Comparison of ENCODE assay signal across 1 cellular context in the genomic region with DNA sequence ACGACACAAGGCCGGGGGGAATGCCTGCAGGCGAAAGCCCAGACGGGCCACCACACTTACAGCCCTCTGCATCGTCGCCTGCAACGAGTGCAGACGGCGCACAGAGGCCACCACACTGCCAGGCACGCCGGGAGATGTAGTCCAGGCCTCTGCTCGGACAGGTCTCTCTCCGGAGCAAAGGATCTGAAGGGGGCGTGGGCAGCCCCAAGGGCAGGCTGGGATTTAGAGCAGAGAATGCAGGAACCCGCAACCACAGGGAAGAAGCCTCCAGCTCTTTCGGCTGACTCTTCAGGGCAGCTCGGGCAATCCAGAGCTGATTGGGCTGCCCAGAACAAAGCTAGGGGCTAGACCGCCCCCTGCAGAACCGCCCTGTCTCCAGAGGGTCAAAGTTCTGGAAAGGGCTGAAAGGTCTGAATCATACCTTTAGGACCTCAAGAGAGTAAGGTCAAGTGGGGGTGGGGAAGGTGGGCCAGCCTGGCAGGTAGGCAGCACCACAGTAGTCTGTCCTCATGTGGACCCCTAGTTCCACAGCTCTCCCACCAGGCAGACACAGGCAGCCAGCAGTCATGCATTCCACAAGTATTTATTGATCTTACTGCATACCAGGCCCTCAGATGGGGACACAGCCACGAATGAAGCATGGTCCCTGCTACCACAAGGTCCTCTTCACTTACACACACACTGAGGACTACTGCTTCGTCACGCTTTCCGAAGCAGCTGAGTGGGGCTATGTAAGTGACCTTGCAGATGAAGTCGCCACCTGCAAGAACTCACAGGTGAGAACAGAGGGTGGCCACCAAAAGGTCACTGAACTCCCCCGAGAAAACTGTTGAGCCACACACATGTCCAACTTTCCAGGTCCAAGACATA.
TF ChIP-seq lines count a peak whose summit lies in the region.

A gene with protein sequence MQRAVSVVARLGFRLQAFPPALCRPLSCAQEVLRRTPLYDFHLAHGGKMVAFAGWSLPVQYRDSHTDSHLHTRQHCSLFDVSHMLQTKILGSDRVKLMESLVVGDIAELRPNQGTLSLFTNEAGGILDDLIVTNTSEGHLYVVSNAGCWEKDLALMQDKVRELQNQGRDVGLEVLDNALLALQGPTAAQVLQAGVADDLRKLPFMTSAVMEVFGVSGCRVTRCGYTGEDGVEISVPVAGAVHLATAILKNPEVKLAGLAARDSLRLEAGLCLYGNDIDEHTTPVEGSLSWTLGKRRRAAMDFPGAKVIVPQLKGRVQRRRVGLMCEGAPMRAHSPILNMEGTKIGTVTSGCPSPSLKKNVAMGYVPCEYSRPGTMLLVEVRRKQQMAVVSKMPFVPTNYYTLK (minus strand): TSS at position 95 of the 870 bp plus-strand sequence. CDS start 23 bp downstream, at position 72.

TF ChIP-seq in HepG2, 621 proteins besides CTCF, POLR2A, EP300 and RAD21 (continued from another document and continues in another):
- no peak for TF ChIP-seq ZNF513 (CRISPR knock-in tag; conservative IDR thresholded peaks at IDR 0.05)
- TF ChIP-seq, protein P1, sequence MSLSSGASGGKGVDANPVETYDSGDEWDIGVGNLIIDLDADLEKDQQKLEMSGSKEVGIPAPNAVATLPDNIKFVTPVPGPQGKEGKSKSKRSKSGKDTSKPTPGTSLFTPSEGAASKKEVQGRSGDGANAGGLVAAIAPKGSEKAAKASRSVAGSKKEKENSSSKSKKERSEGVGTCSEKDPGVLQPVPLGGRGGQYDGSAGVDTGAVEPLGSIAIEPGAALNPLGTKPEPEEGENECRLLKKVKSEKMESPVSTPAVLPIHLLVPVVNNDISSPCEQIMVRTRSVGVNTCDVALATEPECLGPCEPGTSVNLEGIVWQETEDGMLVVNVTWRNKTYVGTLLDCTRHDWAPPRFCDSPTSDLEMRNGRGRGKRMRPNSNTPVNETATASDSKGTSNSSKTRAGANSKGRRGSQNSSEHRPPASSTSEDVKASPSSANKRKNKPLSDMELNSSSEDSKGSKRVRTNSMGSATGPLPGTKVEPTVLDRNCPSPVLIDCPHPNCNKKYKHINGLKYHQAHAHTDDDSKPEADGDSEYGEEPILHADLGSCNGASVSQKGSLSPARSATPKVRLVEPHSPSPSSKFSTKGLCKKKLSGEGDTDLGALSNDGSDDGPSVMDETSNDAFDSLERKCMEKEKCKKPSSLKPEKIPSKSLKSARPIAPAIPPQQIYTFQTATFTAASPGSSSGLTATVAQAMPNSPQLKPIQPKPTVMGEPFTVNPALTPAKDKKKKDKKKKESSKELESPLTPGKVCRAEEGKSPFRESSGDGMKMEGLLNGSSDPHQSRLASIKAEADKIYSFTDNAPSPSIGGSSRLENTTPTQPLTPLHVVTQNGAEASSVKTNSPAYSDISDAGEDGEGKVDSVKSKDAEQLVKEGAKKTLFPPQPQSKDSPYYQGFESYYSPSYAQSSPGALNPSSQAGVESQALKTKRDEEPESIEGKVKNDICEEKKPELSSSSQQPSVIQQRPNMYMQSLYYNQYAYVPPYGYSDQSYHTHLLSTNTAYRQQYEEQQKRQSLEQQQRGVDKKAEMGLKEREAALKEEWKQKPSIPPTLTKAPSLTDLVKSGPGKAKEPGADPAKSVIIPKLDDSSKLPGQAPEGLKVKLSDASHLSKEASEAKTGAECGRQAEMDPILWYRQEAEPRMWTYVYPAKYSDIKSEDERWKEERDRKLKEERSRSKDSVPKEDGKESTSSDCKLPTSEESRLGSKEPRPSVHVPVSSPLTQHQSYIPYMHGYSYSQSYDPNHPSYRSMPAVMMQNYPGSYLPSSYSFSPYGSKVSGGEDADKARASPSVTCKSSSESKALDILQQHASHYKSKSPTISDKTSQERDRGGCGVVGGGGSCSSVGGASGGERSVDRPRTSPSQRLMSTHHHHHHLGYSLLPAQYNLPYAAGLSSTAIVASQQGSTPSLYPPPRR (CRISPR knock-in tag; IDR thresholded peaks at IDR 0.05; ENCODE audit: borderline replicate concordance): no peak
- no peak for TF ChIP-seq ZNF891 (CRISPR knock-in tag; IDR thresholded peaks at IDR 0.05)
- TF ChIP-seq ZNF550 (CRISPR knock-in tag; IDR thresholded peaks at IDR 0.05; ENCODE audit: borderline replicate concordance): no peak
- TF ChIP-seq SETDB1 (CRISPR knock-in tag; IDR thresholded peaks at IDR 0.05; ENCODE audit: borderline replicate concordance): no peak
- TF ChIP-seq TGIF2 (CRISPR knock-in tag; IDR thresholded peaks at IDR 0.05): no peak; the same call in 1 of the 2 replicates
- TF ChIP-seq ZNF30 (CRISPR knock-in tag; IDR thresholded peaks at IDR 0.05): no peak
- TF ChIP-seq KLF12 (CRISPR knock-in tag; IDR thresholded peaks at IDR 0.05; ENCODE audit: borderline replicate concordance): 0 out of 2 replicates have a peak, but pooled peaks have one; percentile 67
- TF ChIP-seq ZNF615 (CRISPR knock-in tag; IDR thresholded peaks at IDR 0.05; ENCODE audit: borderline replicate concordance): no peak
- TF ChIP-seq ZNF775 (CRISPR knock-in tag; IDR thresholded peaks at IDR 0.05; ENCODE audit: borderline replicate concordance): no peak
- TF ChIP-seq NR2F6 (IDR thresholded peaks at IDR 0.05): peak; percentile 89
- peak; percentile 89 for TF ChIP-seq NR2F6 (CRISPR knock-in tag; IDR thresholded peaks at IDR 0.05)
- TF ChIP-seq POLR2AphosphoS2 (IDR thresholded peaks at IDR 0.05; ENCODE audit: low read depth, low read length): no peak
- TF ChIP-seq JUN (CRISPR knock-in tag; IDR thresholded peaks at IDR 0.05): no peak
- TF ChIP-seq ZNF687 (CRISPR knock-in tag; IDR thresholded peaks at IDR 0.05): peak; percentile 91
- no peak for TF ChIP-seq RXRB (CRISPR knock-in tag; IDR thresholded peaks at IDR 0.05; ENCODE audit: borderline replicate concordance)
- TF ChIP-seq ZSCAN20 (CRISPR knock-in tag; IDR thresholded peaks at IDR 0.05; ENCODE audit: borderline replicate concordance): no peak; the same call in 1 of the 2 replicates
- TF ChIP-seq KDM2A (CRISPR knock-in tag; IDR thresholded peaks at IDR 0.05; ENCODE audit: borderline replicate concordance, low read depth): peak; percentile 81
- TF ChIP-seq ZNF367 (CRISPR knock-in tag; IDR thresholded peaks at IDR 0.05; ENCODE audit: borderline replicate concordance): no peak
- TF ChIP-seq ZNF776 (CRISPR knock-in tag; IDR thresholded peaks at IDR 0.05): no peak
- TF ChIP-seq YEATS4 (CRISPR knock-in tag; IDR thresholded peaks at IDR 0.05; ENCODE audit: borderline replicate concordance): peak; percentile 76; the same call in 1 of the 2 replicates
- no peak for TF ChIP-seq ZNF484 (CRISPR knock-in tag; IDR thresholded peaks at IDR 0.05; ENCODE audit: borderline replicate concordance, low read depth)
- TF ChIP-seq, protein P2, sequence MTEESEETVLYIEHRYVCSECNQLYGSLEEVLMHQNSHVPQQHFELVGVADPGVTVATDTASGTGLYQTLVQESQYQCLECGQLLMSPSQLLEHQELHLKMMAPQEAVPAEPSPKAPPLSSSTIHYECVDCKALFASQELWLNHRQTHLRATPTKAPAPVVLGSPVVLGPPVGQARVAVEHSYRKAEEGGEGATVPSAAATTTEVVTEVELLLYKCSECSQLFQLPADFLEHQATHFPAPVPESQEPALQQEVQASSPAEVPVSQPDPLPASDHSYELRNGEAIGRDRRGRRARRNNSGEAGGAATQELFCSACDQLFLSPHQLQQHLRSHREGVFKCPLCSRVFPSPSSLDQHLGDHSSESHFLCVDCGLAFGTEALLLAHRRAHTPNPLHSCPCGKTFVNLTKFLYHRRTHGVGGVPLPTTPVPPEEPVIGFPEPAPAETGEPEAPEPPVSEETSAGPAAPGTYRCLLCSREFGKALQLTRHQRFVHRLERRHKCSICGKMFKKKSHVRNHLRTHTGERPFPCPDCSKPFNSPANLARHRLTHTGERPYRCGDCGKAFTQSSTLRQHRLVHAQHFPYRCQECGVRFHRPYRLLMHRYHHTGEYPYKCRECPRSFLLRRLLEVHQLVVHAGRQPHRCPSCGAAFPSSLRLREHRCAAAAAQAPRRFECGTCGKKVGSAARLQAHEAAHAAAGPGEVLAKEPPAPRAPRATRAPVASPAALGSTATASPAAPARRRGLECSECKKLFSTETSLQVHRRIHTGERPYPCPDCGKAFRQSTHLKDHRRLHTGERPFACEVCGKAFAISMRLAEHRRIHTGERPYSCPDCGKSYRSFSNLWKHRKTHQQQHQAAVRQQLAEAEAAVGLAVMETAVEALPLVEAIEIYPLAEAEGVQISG (CRISPR knock-in tag; IDR thresholded peaks at IDR 0.05): peak; percentile 92
- peak; percentile 72 for TF ChIP-seq PHF21A (CRISPR knock-in tag; IDR thresholded peaks at IDR 0.05)
- no peak for TF ChIP-seq REXO4 (CRISPR knock-in tag; IDR thresholded peaks at IDR 0.05; ENCODE audit: borderline replicate concordance)
- TF ChIP-seq WIZ (CRISPR knock-in tag; IDR thresholded peaks at IDR 0.05): peak; percentile 84; the same call in 1 of the 2 replicates
- TF ChIP-seq HMGA1 (CRISPR knock-in tag; conservative IDR thresholded peaks at IDR 0.05): no peak
- TF ChIP-seq ZNF766 (CRISPR knock-in tag; IDR thresholded peaks at IDR 0.05; ENCODE audit: borderline replicate concordance): peak; percentile 84; the same call in 1 of the 2 replicates
- TF ChIP-seq, protein P3, sequence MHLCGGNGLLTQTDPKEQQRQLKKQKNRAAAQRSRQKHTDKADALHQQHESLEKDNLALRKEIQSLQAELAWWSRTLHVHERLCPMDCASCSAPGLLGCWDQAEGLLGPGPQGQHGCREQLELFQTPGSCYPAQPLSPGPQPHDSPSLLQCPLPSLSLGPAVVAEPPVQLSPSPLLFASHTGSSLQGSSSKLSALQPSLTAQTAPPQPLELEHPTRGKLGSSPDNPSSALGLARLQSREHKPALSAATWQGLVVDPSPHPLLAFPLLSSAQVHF (CRISPR knock-in tag; IDR thresholded peaks at IDR 0.05): no peak
- TF ChIP-seq ZNF784 (CRISPR knock-in tag; IDR thresholded peaks at IDR 0.05; ENCODE audit: borderline replicate concordance): no peak
- TF ChIP-seq ZNF24 (IDR thresholded peaks at IDR 0.05): no peak
- no peak for TF ChIP-seq TBX3 (IDR thresholded peaks at IDR 0.05; ENCODE audit: borderline replicate concordance)
- no peak; the same call in none of the 2 replicates for TF ChIP-seq ARNT2 (CRISPR knock-in tag; IDR thresholded peaks at IDR 0.05; ENCODE audit: low read depth)
- TF ChIP-seq ISL2 (CRISPR knock-in tag; IDR thresholded peaks at IDR 0.05): peak; percentile 48; the same call in 1 of the 2 replicates
- no peak for TF ChIP-seq STAT5B (CRISPR knock-in tag; IDR thresholded peaks at IDR 0.05)
- TF ChIP-seq MIER3 (CRISPR knock-in tag; IDR thresholded peaks at IDR 0.05; ENCODE audit: borderline replicate concordance): 0 out of 2 replicates have a peak, but pooled peaks have one; percentile 9
- peak; percentile 52; the same call in 1 of the 2 replicates for TF ChIP-seq ZNF558 (CRISPR knock-in tag; IDR thresholded peaks at IDR 0.05; ENCODE audit: borderline replicate concordance)
- TF ChIP-seq ZNF282 (IDR thresholded peaks at IDR 0.05; ENCODE audit: partially characterized antibody): no peak
- TF ChIP-seq PRPF4 (IDR thresholded peaks at IDR 0.05; ENCODE audit: low read depth, low read length, poor library complexity, severe bottlenecking): no peak
- TF ChIP-seq ZNF83 (CRISPR knock-in tag; IDR thresholded peaks at IDR 0.05; ENCODE audit: borderline replicate concordance): no peak
- TF ChIP-seq ZSCAN12 (CRISPR knock-in tag; IDR thresholded peaks at IDR 0.05): no peak; the same call in 1 of the 2 replicates
